1 cellular context compared by ENCODE assay signal in genomic region chr7:135281363-135281949, GRCh38.
TF ChIP-seq lines count a peak whose summit lies in the region.

No MANE protein-coding gene starts in this region.

TF ChIP-seq in HepG2, 621 proteins besides CTCF, POLR2A, EP300 and RAD21 (continued from another document and continues in another):
- peak; percentile 62; the same call in 1 of the 2 replicates for TF ChIP-seq HMGXB3 (CRISPR knock-in tag; IDR thresholded peaks at IDR 0.05; ENCODE audit: borderline replicate concordance)
- no peak for TF ChIP-seq ZHX2 (IDR thresholded peaks at IDR 0.05; ENCODE audit: low read depth)
- no peak for TF ChIP-seq ZHX2 (CRISPR knock-in tag; IDR thresholded peaks at IDR 0.05; ENCODE audit: borderline replicate concordance)
- TF ChIP-seq TRAFD1 (CRISPR knock-in tag; IDR thresholded peaks at IDR 0.05; ENCODE audit: borderline replicate concordance) = no peak
- TF ChIP-seq CHD2 (IDR thresholded peaks at IDR 0.05; ENCODE audit: low read depth, low read length) = no peak
- no peak for TF ChIP-seq PHF8 (CRISPR knock-in tag; IDR thresholded peaks at IDR 0.05)
- no peak for TF ChIP-seq ARNTL (CRISPR knock-in tag; IDR thresholded peaks at IDR 0.05)
- no peak for TF ChIP-seq ZNF276 (CRISPR knock-in tag; IDR thresholded peaks at IDR 0.05; ENCODE audit: low read depth)
- no peak for TF ChIP-seq ZNF777 (CRISPR knock-in tag; IDR thresholded peaks at IDR 0.05)
- no peak for TF ChIP-seq MTERF4 (CRISPR knock-in tag; IDR thresholded peaks at IDR 0.05)
- TF ChIP-seq ZNF280D (CRISPR knock-in tag; IDR thresholded peaks at IDR 0.05) = no peak
- no peak for TF ChIP-seq PTBP1 (IDR thresholded peaks at IDR 0.05; ENCODE audit: low read depth, low read length, poor library complexity, severe bottlenecking)
- TF ChIP-seq REPIN1 (CRISPR knock-in tag; IDR thresholded peaks at IDR 0.05; ENCODE audit: borderline replicate concordance, low read depth) = peak; percentile 29; the same call in 1 of the 2 replicates
- TF ChIP-seq FOXK2 (IDR thresholded peaks at IDR 0.05) = no peak
- no peak for TF ChIP-seq CSRNP2 (CRISPR knock-in tag; conservative IDR thresholded peaks at IDR 0.05; ENCODE audit: low read depth)
- TF ChIP-seq ZBTB44 (CRISPR knock-in tag; IDR thresholded peaks at IDR 0.05) = no peak
- TF ChIP-seq MLLT10 (CRISPR knock-in tag; IDR thresholded peaks at IDR 0.05) = no peak
- TF ChIP-seq ZNF24 (IDR thresholded peaks at IDR 0.05) = no peak
